ENCODE assay signal across 10 cellular contexts in genomic region chr9:7879551-7880245, GRCh38.
DNase-seq lines count a peak whose midpoint lies in the region; ATAC-seq, FAIRE-seq and TF ChIP-seq lines count a peak whose summit lies in the region.
"Had no signal": no experiment of that assay in that cellular context is flagged by ENCODE, and none has a peak within 500 bp of the region (broad histone marks: within the 10 kb centered on the region; RNA-seq: fewer than 3 reads in every experiment).

No MANE protein-coding gene starts in this region.

- TF ChIP-seq POLR2A in esophagus squamous epithelium (IDR thresholded peaks at IDR 0.05), result no peak

- H3K36me3 ChIP-seq in esophagus squamous epithelium, result no peaks in the 10 kb centered on the region
- H3K36me3 ChIP-seq: brain microvascular endothelial cell had no signal

- no peaks in the 10 kb centered on the region for H3K27me3 ChIP-seq in esophagus squamous epithelium
- H3K27me3 ChIP-seq: brain microvascular endothelial cell had no signal

- DNase-seq in RCC 7860 (ENCODE audit: low spot score), result peak; percentile 81
- peak; percentile 4 for DNase-seq in central memory CD4-positive, alpha-beta T cell
- DNase-seq in stimulated activated CD8-positive, alpha-beta memory T cell treated with anti-CD3 and anti-CD28 coated beads, Interleukin-12 subunit alpha, Interleukin-12 subunit beta, amount 100 ng/mL, for 4 hours (ENCODE audit: low read depth), result peak; percentile 7
- DNase-seq in esophagus squamous epithelium (lab: John Stamatoyannopoulos, UW), result no peak
- no peak for DNase-seq in SIG-M5 (lab: John Stamatoyannopoulos, UW)
- no peak for DNase-seq in SHP77 treated with DMSO at 0.1 percent for 48 hours (lab: John Stamatoyannopoulos, UW)
- no peak for DNase-seq in GM19238 (ENCODE audit: insufficient read length, low spot score)
- DNase-seq: brain microvascular endothelial cell had no signal

- WGBS in esophagus squamous epithelium, 2 donors, result 27% methylated on average over 3 of the region's 6 CpGs; no CpG with 5 or more reads in 1 of the 2 donors

- peak; percentile 51 for FAIRE-seq in RCC 7860 (lab: Jason Lieb, UNC)

- no peak overlapping the region for H3K4me3 ChIP-seq in esophagus squamous epithelium

- intact Hi-C loops in esophagus squamous epithelium (cut with DNase I), result no loop called here

- ATAC-seq in HG02981 (IDR thresholded peaks at IDR 0.05; ENCODE audit: unreplicated experiment), result peak; percentile 72
- ATAC-seq: Right ventricle myocardium inferior had no signal

- no peaks in the 10 kb centered on the region for H3K4me1 ChIP-seq in esophagus squamous epithelium

- no peak overlapping the region for H3K27ac ChIP-seq in esophagus squamous epithelium
- H3K27ac ChIP-seq: brain microvascular endothelial cell had no signal

- H3K9me3 ChIP-seq in esophagus squamous epithelium, result no peaks in the 10 kb centered on the region

- no peak for TF ChIP-seq CTCF in esophagus squamous epithelium (IDR thresholded peaks at IDR 0.05)

Comparison
In these comparisons a context has a peak if more than half of its experiments do, and no peak if none do; other contexts are left out.
1. DNase-seq: peak in RCC 7860 (single experiment), central memory CD4-positive, alpha-beta T cell (single experiment) and stimulated activated CD8-positive, alpha-beta memory T cell treated with anti-CD3 and anti-CD28 coated beads, Interleukin-12 subunit alpha, Interleukin-12 subunit beta, amount 100 ng/mL, for 4 hours (single experiment); none in esophagus squamous epithelium (single experiment), SIG-M5 (single experiment), SHP77 treated with DMSO at 0.1 percent for 48 hours (single experiment) and GM19238 (single experiment).